16 cellular contexts compared by ENCODE assay signal in the genomic region with DNA sequence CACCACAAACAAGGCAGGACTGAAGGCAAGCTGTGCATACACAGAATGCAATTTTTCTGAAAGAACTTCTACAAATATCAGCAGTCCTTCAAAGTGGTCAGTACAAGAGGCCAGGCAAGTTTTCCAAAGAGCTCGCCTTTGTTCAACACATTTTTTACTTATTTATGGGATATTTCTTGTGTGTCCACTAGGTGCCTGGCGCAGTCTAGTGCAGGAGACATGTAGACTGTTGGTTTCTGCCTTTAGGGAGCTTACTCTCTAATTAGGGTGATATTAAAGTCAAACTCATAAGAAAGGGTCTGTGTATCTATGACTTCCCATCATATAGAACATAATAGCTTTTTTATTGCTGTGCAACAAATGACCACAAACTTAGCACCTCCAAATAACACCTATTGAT. TPM values are rescaled to one million over a fixed set of nuclear protein-coding genes. Genes with fewer than 3 reads are reported as not detected.
DNase-seq lines count a peak whose midpoint lies in the region; ATAC-seq, FAIRE-seq and TF ChIP-seq lines count a peak whose summit lies in the region.
"Had no signal": no experiment of that assay in that cellular context is flagged by ENCODE, and none has a peak within 500 bp of the region (broad histone marks: within the 10 kb centered on the region; RNA-seq: fewer than 3 reads in every experiment).

No MANE protein-coding gene starts in this region.

- TF ChIP-seq POLR2A in HepG2 (IDR thresholded peaks at IDR 0.05; ENCODE audit: insufficient read depth in 1 of 2, low read depth in 2 of 2, low read length in 2 of 2) (no peak), right lobe of liver (IDR thresholded peaks at IDR 0.05) (no peak)

- H3K27me3 Mint-ChIP-seq in HFFc6 (ENCODE audit: insufficient read depth) (peaks cover 38% of the 10 kb centered on the region), chondrocyte (ENCODE audit: low read depth) (peaks cover 12% of the 10 kb centered on the region)

- POLR2A ChIA-PET in HepG2 (lab: Yijun Ruan, JAX): interaction anchor here (1.4 kb wide), 1 partner anchor 21 kb away, joined by 4 read pairs; a partner anchor contains a TSS

- no peak overlapping the region for H3K4me3 ChIP-seq in HepG2 (replicated peaks in 1 of 3; ENCODE audit: insufficient read depth in 1 of 3, low read depth in 2 of 3, low read length in 3 of 3)
- no peak overlapping the region for H3K4me3 ChIP-seq in right lobe of liver

- FAIRE-seq in HepG2 (lab: Jason Lieb, UNC): no peak
- FAIRE-seq: A204.1, H54, HTR-8/SVneo had no signal

- H3K4me2 ChIP-seq in HepG2 (ENCODE audit: low read depth, low read length): no peak overlapping the region; the same call in 1 of the 2 replicates

- BruUV-seq in HepG2 (replicated peaks; lab: Mats Ljungman, UMichigan): no TSS peak

- TF ChIP-seq CTCF in HepG2 (CRISPR knock-in tag; IDR thresholded peaks at IDR 0.05): no peak
- no peak for TF ChIP-seq CTCF in right lobe of liver (IDR thresholded peaks at IDR 0.05)
- 0 out of 2 replicates have a peak, but pooled peaks have one; percentile 24 for TF ChIP-seq CTCF in HFFc6 (IDR thresholded peaks at IDR 0.05)
- no peak for TF ChIP-seq CTCF in chondrocyte (IDR thresholded peaks at IDR 0.05)

- intact Hi-C loops in HepG2 (cut with micrococcal nuclease; ENCODE audit: unreplicated experiment): no loop called here
- intact Hi-C loops in right lobe of liver (cut with DNase I): no loop called here

- TF ChIP-seq RAD21 in HepG2 (CRISPR knock-in tag; IDR thresholded peaks at IDR 0.05): no peak

- no peak overlapping the region for H3K27ac ChIP-seq in HepG2 (ENCODE audit: extremely low read length, insufficient read depth, low read length)
- H3K27ac ChIP-seq in right lobe of liver: no peak overlapping the region

- H3K4me1 Mint-ChIP-seq in HFFc6 (ENCODE audit: low read depth) (no peaks in the 10 kb centered on the region), chondrocyte (ENCODE audit: low read depth) (peaks cover 6% of the 10 kb centered on the region)
- H3K4me1 Mint-ChIP-seq: B cell had no signal

- no peaks in the 10 kb centered on the region for H3K9me3 ChIP-seq in HepG2 (ENCODE audit: low read length)
- no peaks in the 10 kb centered on the region for H3K9me3 ChIP-seq in right lobe of liver

- no peak overlapping the region for H3K9ac ChIP-seq in HepG2 (ENCODE audit: insufficient read depth, low read depth, low read length)

- CTCF ChIA-PET in HepG2 (lab: Yijun Ruan, JAX; ENCODE audit: low intra/inter-chr PET ratio, low total read pairs): no interaction called here

- 48% methylated on average over 2 of the region's 2 CpGs for WGBS in HepG2 (ENCODE audit: low lambda C conversion rate)
- WGBS in right lobe of liver (ENCODE audit: insufficient coverage, low coverage, low lambda C conversion rate, missing lambda C conversion rate): 78% methylated on average over 2 of the region's 2 CpGs

- H3K36me3 ChIP-seq in HepG2 (replicated peaks in 1 of 2; ENCODE audit: control insufficient read depth in 1 of 2, insufficient read depth in 2 of 2, low read length in 2 of 2): no peaks in the 10 kb centered on the region
- no peaks in the 10 kb centered on the region for H3K36me3 ChIP-seq in right lobe of liver

- no peak overlapping the region for H3K4me3 Mint-ChIP-seq in HFFc6
- no peak overlapping the region for H3K4me3 Mint-ChIP-seq in chondrocyte (ENCODE audit: unreplicated experiment)
- H3K4me3 Mint-ChIP-seq: B cell; CD4-positive, alpha-beta T cell had no signal

- no peaks in the 10 kb centered on the region for H3K36me3 Mint-ChIP-seq in HFFc6 (ENCODE audit: low read depth)
- H3K36me3 Mint-ChIP-seq in chondrocyte (ENCODE audit: low read depth): no peaks in the 10 kb centered on the region
- no peaks in the 10 kb centered on the region for H3K36me3 Mint-ChIP-seq in activated naive CD4-positive, alpha-beta T cell treated with anti-CD3 and anti-CD28 coated beads, Interleukin-2, amount 50 U/mL, for 72 hours

- H4K20me1 ChIP-seq in HepG2 (ENCODE audit: insufficient read depth, low read length): no peaks in the 10 kb centered on the region

- no peaks in the 10 kb centered on the region for H3K79me2 ChIP-seq in HepG2 (ENCODE audit: insufficient read depth, low read length)

- DNase-seq in HepG2 (ENCODE audit: low spot score) (no peak), right lobe of liver (no peak), HFFc6 (no peak), chondrocyte (ENCODE audit: low spot score) (peak; percentile 2), NCI-H1436 (lab: John Stamatoyannopoulos, UW) (no peak), GM03348 (ENCODE audit: low spot score) (no peak)
- no peak for DNase-seq in activated naive CD4-positive, alpha-beta T cell treated with anti-CD3 and anti-CD28 coated beads, Interleukin-2, amount 50 U/mL, for 72 hours (ENCODE audit: low spot score in 2 of 2)
- DNase-seq: C1 segment of cervical spinal cord; Calu3; CD4-positive, alpha-beta T cell; DMS 273 treated with DMSO at 0.1 percent for 48 hours; KBM-7 had no signal

- no peak overlapping the region for H2AFZ ChIP-seq in HepG2 (ENCODE audit: low read length)

- peaks cover 31% of the 10 kb centered on the region for H3K4me1 ChIP-seq in HepG2 (ENCODE audit: insufficient read depth, low read length)
- H3K4me1 ChIP-seq in right lobe of liver: no peaks in the 10 kb centered on the region

- H3K9me3 Mint-ChIP-seq in HFFc6 (no peaks in the 10 kb centered on the region), chondrocyte (ENCODE audit: low read depth) (peaks cover 4% of the 10 kb centered on the region)
- H3K9me3 Mint-ChIP-seq in activated naive CD4-positive, alpha-beta T cell treated with anti-CD3 and anti-CD28 coated beads, Interleukin-2, amount 50 U/mL, for 72 hours: no peaks in the 10 kb centered on the region
- H3K9me3 Mint-ChIP-seq: CD4-positive, alpha-beta T cell had no signal

- ATAC-seq in HepG2: peak; percentile 25; the same call in 2 of the 3 replicates
- no peak for ATAC-seq in right lobe of liver
- no peak for ATAC-seq in activated naive CD4-positive, alpha-beta T cell treated with anti-CD3 and anti-CD28 coated beads, Interleukin-2, amount 50 U/mL, for 72 hours

- in situ Hi-C loops in HepG2 (cut with HindIII; ENCODE audit: extremely low pct_ligation_motif_present, low pct_unique_long_range_greater_than_20kb): no loop called here

- H3K27ac Mint-ChIP-seq in HFFc6: no peak overlapping the region
- no peak overlapping the region for H3K27ac Mint-ChIP-seq in chondrocyte (ENCODE audit: unreplicated experiment)
- no peak overlapping the region for H3K27ac Mint-ChIP-seq in activated naive CD4-positive, alpha-beta T cell treated with anti-CD3 and anti-CD28 coated beads, Interleukin-2, amount 50 U/mL, for 72 hours
- H3K27ac Mint-ChIP-seq: B cell; CD4-positive, alpha-beta T cell had no signal

- H3K27me3 ChIP-seq in HepG2 (ENCODE audit: control insufficient read depth in 1 of 2, insufficient read depth in 2 of 2, low read length in 2 of 2) (peaks cover 3 to 41% of the 10 kb centered on the region in 2 experiments), right lobe of liver (no peaks in the 10 kb centered on the region)

- TF ChIP-seq EP300 in HepG2 (IDR thresholded peaks at IDR 0.05; ENCODE audit: low read depth in 2 of 2, low read length in 2 of 2): no peak
- no peak for TF ChIP-seq EP300 in HepG2 (CRISPR knock-in tag; IDR thresholded peaks at IDR 0.05; ENCODE audit: borderline replicate concordance)

RNA-seq across cellular contexts. Expression of a gene that starts 21.2 kb away (rescaled TPM):
- 34.1 and 68.1 TPM in 2 replicates for total RNA-seq in HepG2 (2016; rRNA removed; fragmentation: Illumina TruSeq; extraction: Trizol)
- total RNA-seq in HepG2 (2016; cell fraction: cytosol; rRNA removed; fragmentation: Illumina TruSeq; extraction: Trizol; ENCODE audit: low read depth): 13.4 and 14.2 TPM in 2 replicates
- total RNA-seq in HepG2 (2016; cell fraction: insoluble cytoplasmic fraction; rRNA removed; fragmentation: Illumina TruSeq; extraction: Trizol): 26.8 and 72.7 TPM in 2 replicates
- total RNA-seq in HepG2 (2016; cell fraction: membrane; rRNA removed; fragmentation: Illumina TruSeq; extraction: Trizol): 33.1 and 34.4 TPM in 2 replicates
- total RNA-seq in HepG2 (2016; cell fraction: nucleus; rRNA removed; fragmentation: Illumina TruSeq; extraction: Trizol): 81.5 and 95.8 TPM in 2 replicates
- polyA plus RNA-seq in HepG2 (2011; rRNA removed): 629 and 1,104 TPM in 2 replicates
- 292 and 298 TPM in 2 replicates for polyA plus RNA-seq in HepG2 (2011; cell fraction: cytosol; rRNA removed)
- polyA plus RNA-seq in HepG2 (2011; cell fraction: nucleus; rRNA removed): 3,652 and 4,474 TPM in 2 replicates
- polyA plus RNA-seq in HepG2 (2012): 463 and 546 TPM in 2 replicates
- polyA plus RNA-seq in HepG2 (2016; cell fraction: cytosol; fragmentation: Illumina TruSeq; extraction: Trizol; ENCODE audit: low read depth): 9.2 and 10.7 TPM in 2 replicates
- 34.1 and 41.6 TPM in 2 replicates for polyA plus RNA-seq in HepG2 (2016; cell fraction: insoluble cytoplasmic fraction; fragmentation: Illumina TruSeq; extraction: Trizol; ENCODE audit: low read depth)
- polyA plus RNA-seq in HepG2 (2016; cell fraction: membrane; fragmentation: Illumina TruSeq; extraction: Trizol; ENCODE audit: low read depth): 24.8 and 25.3 TPM in 2 replicates
- 253 and 267 TPM in 2 replicates for polyA plus RNA-seq in HepG2 (2016; cell fraction: nucleus; fragmentation: Illumina TruSeq; extraction: Trizol; ENCODE audit: insufficient read depth, low read depth)
- 238 and 645 TPM in 2 replicates for polyA minus RNA-seq in HepG2 (2011; rRNA and poly(A)+ RNA removed; ENCODE audit: low replicate concordance)
- polyA minus RNA-seq in HepG2 (2011; cell fraction: cytosol; rRNA and poly(A)+ RNA removed): 122 and 136 TPM in 2 replicates
- 312 and 405 TPM in 2 replicates for polyA minus RNA-seq in HepG2 (2011; cell fraction: nucleus; rRNA and poly(A)+ RNA removed)
- total RNA-seq in right lobe of liver: 100 to 1,000 TPM in 5 of 6 experiments, 10 to 100 TPM in 1; 91.3 to 571 (median 132) TPM
- total RNA-seq in HFFc6 (2021; fragmentation: NEBNext Ultra II Directional; extraction: Animal tissue kit (Norgen Biotek cat#: 25700)): 10 to 100 TPM; 26.0 to 37.4 (median 28.3) TPM
- total RNA-seq in chondrocyte: 24.8 to 139 TPM (median 137 TPM) in 3 replicates
- total RNA-seq in activated naive CD4-positive, alpha-beta T cell treated with anti-CD3 and anti-CD28 coated beads, Interleukin-2, amount 50 U/mL, for 72 hours: 10 to 100 TPM; 24.1 to 79.2 TPM
